1 cellular context compared by ENCODE assay signal in genomic region chr5:78648359-78649219, GRCh38.
TF ChIP-seq lines count a peak whose summit lies in the region.

TSS of gene LHFPL2 (minus strand) at chr5:78648772. CDS start at chr5:78510213, 138,559 bp downstream.

TF ChIP-seq in HEK293, 187 proteins besides CTCF, POLR2A, EP300 and RAD21 (continued from another document and continues in another):
- TF ChIP-seq PRDM4 (tag by site-specific recombination; IDR thresholded peaks at IDR 0.05) (no peak), ZNF341 (tag by site-specific recombination; IDR thresholded peaks at IDR 0.05; ENCODE audit: low read depth) (no peak), HOXA7 (CRISPR knock-in tag; IDR thresholded peaks at IDR 0.05; ENCODE audit: borderline replicate concordance) (no peak), MEIS1 (CRISPR knock-in tag; IDR thresholded peaks at IDR 0.05; ENCODE audit: borderline replicate concordance) (no peak), ZNF24 (tag by site-specific recombination; IDR thresholded peaks at IDR 0.05) (no peak), ZNF398 (tag by site-specific recombination; IDR thresholded peaks at IDR 0.05) (peak; percentile 100), AEBP2 (tag by site-specific recombination; IDR thresholded peaks at IDR 0.05; ENCODE audit: borderline replicate concordance) (no peak), KLF17 (tag by site-specific recombination; IDR thresholded peaks at IDR 0.05) (no peak; the same call in 1 of the 2 replicates), ZBTB48 (tag by site-specific recombination; IDR thresholded peaks at IDR 0.05) (peak; percentile 62), ZNF433 (tag by site-specific recombination; IDR thresholded peaks at IDR 0.05; ENCODE audit: low read depth) (no peak), OSR2 (tag by site-specific recombination; IDR thresholded peaks at IDR 0.05) (no peak), ZNF510 (tag by site-specific recombination; IDR thresholded peaks at IDR 0.05; ENCODE audit: insufficient replicate concordance) (no peak), GLIS1 (tag by site-specific recombination; IDR thresholded peaks at IDR 0.05) (peak; percentile 23; the same call in 1 of the 2 replicates), ZNF621 (tag by site-specific recombination; IDR thresholded peaks at IDR 0.05) (no peak), ZNF664 (tag by site-specific recombination; IDR thresholded peaks at IDR 0.05) (no peak), ZEB2 (tag by site-specific recombination; IDR thresholded peaks at IDR 0.05) (0 out of 2 replicates have a peak, but pooled peaks have one; percentile 15), ZNF549 (tag by site-specific recombination; IDR thresholded peaks at IDR 0.05) (no peak), HOXC10 (CRISPR knock-in tag; IDR thresholded peaks at IDR 0.05) (no peak), ZNF23 (tag by site-specific recombination; IDR thresholded peaks at IDR 0.05; ENCODE audit: borderline replicate concordance) (no peak), ZNF157 (tag by site-specific recombination; IDR thresholded peaks at IDR 0.05) (no peak), ZNF501 (tag by site-specific recombination; IDR thresholded peaks at IDR 0.05) (no peak), ZNF596 (tag by site-specific recombination; IDR thresholded peaks at IDR 0.05) (0 out of 2 replicates have a peak, but pooled peaks have one; percentile 60), ZNF394 (tag by site-specific recombination; IDR thresholded peaks at IDR 0.05; ENCODE audit: borderline replicate concordance) (peak; percentile 79), EGR2 (tag by site-specific recombination; IDR thresholded peaks at IDR 0.05; ENCODE audit: low read depth) (peak; percentile 92), ZFP3 (tag by site-specific recombination; IDR thresholded peaks at IDR 0.05; ENCODE audit: low read depth) (no peak), REST (tag by site-specific recombination; IDR thresholded peaks at IDR 0.05) (no peak), ZNF488 (tag by site-specific recombination; IDR thresholded peaks at IDR 0.05) (no peak), ZNF223 (tag by site-specific recombination; IDR thresholded peaks at IDR 0.05) (no peak), ZNF138 (tag by site-specific recombination; IDR thresholded peaks at IDR 0.05; ENCODE audit: borderline replicate concordance) (no peak), ZFP41 (tag by site-specific recombination; IDR thresholded peaks at IDR 0.05; ENCODE audit: borderline replicate concordance) (no peak), ZNF692 (tag by site-specific recombination; IDR thresholded peaks at IDR 0.05) (peak; percentile 63), ZNF404 (tag by site-specific recombination; IDR thresholded peaks at IDR 0.05) (no peak), ZNF449 (tag by site-specific recombination; IDR thresholded peaks at IDR 0.05) (no peak; the same call in 1 of the 2 replicates), ZSCAN5A (tag by site-specific recombination; IDR thresholded peaks at IDR 0.05) (no peak), ZNF677 (tag by site-specific recombination; IDR thresholded peaks at IDR 0.05) (no peak), ZFHX2 (tag by site-specific recombination; conservative IDR thresholded peaks at IDR 0.05) (peak; percentile 94), ZNF837 (tag by site-specific recombination; IDR thresholded peaks at IDR 0.05) (no peak), ZBTB11 (tag by site-specific recombination; conservative IDR thresholded peaks at IDR 0.05; ENCODE audit: low read depth) (0 out of 2 replicates have a peak, but pooled peaks have one; percentile 25), ZNF354C (tag by site-specific recombination; IDR thresholded peaks at IDR 0.05; ENCODE audit: borderline replicate concordance, low read depth) (no peak), REPIN1 (tag by site-specific recombination; IDR thresholded peaks at IDR 0.05; ENCODE audit: low read depth) (no peak), GFI1B (tag by site-specific recombination; IDR thresholded peaks at IDR 0.05) (no peak), ZNF211 (tag by site-specific recombination; IDR thresholded peaks at IDR 0.05; ENCODE audit: low read depth) (no peak)
